In genomic region chr15:65085990-65086679, GRCh38 we compare ENCODE assay signal across 8 cellular contexts. TPM values are rescaled to one million over a fixed set of nuclear protein-coding genes. Genes with fewer than 3 reads are reported as not detected.
DNase-seq lines count a peak whose midpoint lies in the region; ATAC-seq and TF ChIP-seq lines count a peak whose summit lies in the region.

No MANE protein-coding gene starts in this region.

- no peaks in the 10 kb centered on the region for H3K36me3 ChIP-seq in WERI-Rb-1

- no peak for DNase-seq in AG04450 (ENCODE audit: low read depth, low spot score)
- DNase-seq in WERI-Rb-1 = peak; percentile 76
- no peak for DNase-seq in activated gamma-delta T cell (lab: John Stamatoyannopoulos, UW)
- DNase-seq in globus pallidus (ENCODE audit: low spot score) = no peak

- POLR2A ChIA-PET in AG04450 (lab: Yijun Ruan, JAX) = no interaction called here

- CTCF ChIA-PET in AG04450 (lab: Charles Lee) = interaction anchor here (0.9 to 6.6 kb wide), 6 partner anchors 9 to 53 kb away, joined by 3 to 45 read pairs (median 9); no protein-coding TSS in a partner anchor

- H3K27ac ChIP-seq in AG04450 (ENCODE audit: low read depth, low read length) = no peak overlapping the region
- no peak overlapping the region for H3K27ac ChIP-seq in WERI-Rb-1
- H3K27ac ChIP-seq in layer of hippocampus (ENCODE audit: low read depth, low read length) = peak overlapping the region; percentile 47

- H3K9me3 ChIP-seq in AG04450 (ENCODE audit: control insufficient read depth, insufficient read depth, low read length) (no peaks in the 10 kb centered on the region), WERI-Rb-1 (ENCODE audit: severe bottlenecking) (no peaks in the 10 kb centered on the region)

- ATAC-seq in HG02981 (IDR thresholded peaks at IDR 0.05; ENCODE audit: unreplicated experiment) (no peak), HG03135 (IDR thresholded peaks at IDR 0.05; ENCODE audit: unreplicated experiment) (no peak)

- TF ChIP-seq CTCF in AG04450 (IDR thresholded peaks at IDR 0.05; ENCODE audit: low read depth, low read length) (peak; percentile 55), GM12873 (IDR thresholded peaks at IDR 0.05; ENCODE audit: insufficient read depth, low read depth, low read length, missing control alignments) (peak; percentile 56), WERI-Rb-1 (IDR thresholded peaks at IDR 0.05; ENCODE audit: low read depth, low read length) (peak; percentile 86)

- no peak overlapping the region for H3K4me3 ChIP-seq in AG04450 (ENCODE audit: low read depth, low read length)
- H3K4me3 ChIP-seq in WERI-Rb-1 (ENCODE audit: low read depth, low read length) = no peak overlapping the region

- H3K27me3 ChIP-seq in AG04450 (ENCODE audit: control insufficient read depth, insufficient read depth, low read length) (peaks cover 18% of the 10 kb centered on the region), WERI-Rb-1 (ENCODE audit: insufficient read depth, low read depth, severe bottlenecking) (no peaks in the 10 kb centered on the region), layer of hippocampus (ENCODE audit: control insufficient read depth, insufficient read depth, low read length) (no peaks in the 10 kb centered on the region)

RNA-seq across cellular contexts. Expression of gene KBTBD13, which starts 9.6 kb away (rescaled TPM):
- polyA plus RNA-seq in AG04450 (2011; rRNA removed) = not detected in 2 replicates
- polyA minus RNA-seq in AG04450 (2011; rRNA and poly(A)+ RNA removed) = 0.09 TPM in 1 of 2 replicates, not detected in the other

RNA-seq across cellular contexts. Expression of gene RASL12, which starts 18.3 kb away (rescaled TPM):
- 11.4 and 13.8 TPM in 2 replicates for polyA plus RNA-seq in AG04450 (2011; rRNA removed)
- 13.9 and 21.2 TPM in 2 replicates for polyA minus RNA-seq in AG04450 (2011; rRNA and poly(A)+ RNA removed)

RNA-seq across cellular contexts. Expression of gene UBAP1L, which starts 28.9 kb away (rescaled TPM):
- 0.46 and 0.55 TPM in 2 replicates for polyA plus RNA-seq in AG04450 (2011; rRNA removed)
- 1.4 TPM in 2 replicates for polyA minus RNA-seq in AG04450 (2011; rRNA and poly(A)+ RNA removed)

RNA-seq across cellular contexts. Expression of gene SLC51B, which starts 40.9 kb away (rescaled TPM):
- polyA plus RNA-seq in AG04450 (2011; rRNA removed) = 0.50 and 0.61 TPM in 2 replicates
- polyA minus RNA-seq in AG04450 (2011; rRNA and poly(A)+ RNA removed) = 0.48 TPM in 1 of 2 replicates, not detected in the other

RNA-seq across cellular contexts. Expression of gene PDCD7, which starts 47.5 kb away (rescaled TPM):
- polyA plus RNA-seq in AG04450 (2011; rRNA removed) = 15.8 and 18.0 TPM in 2 replicates
- 16.8 and 17.3 TPM in 2 replicates for polyA minus RNA-seq in AG04450 (2011; rRNA and poly(A)+ RNA removed)
